18 cellular contexts compared by ENCODE assay signal in genomic region chr10:49634053-49634660, GRCh38. TPM values are rescaled to one million over a fixed set of nuclear protein-coding genes. Genes with fewer than 3 reads are reported as not detected.
"Had no signal": no experiment of that assay in that cellular context is flagged by ENCODE, and none has a peak within 500 bp of the region (broad histone marks: within the 10 kb centered on the region; RNA-seq: fewer than 3 reads in every experiment).

No MANE protein-coding gene starts in this region.

- H3K4me3 Mint-ChIP-seq: activated B cell treated with CpG ODN at 0.5 μM for 24 hours; activated CD4-positive, alpha-beta T cell treated with anti-CD3 and anti-CD28 coated beads, Interleukin-2, amount 10 ng/mL, durations not matched to agents 7 days and 5 days; memory B cell; naive thymus-derived CD8-positive, alpha-beta T cell had no signal

- DNase-seq: activated B cell treated with CpG ODN at 0.5 μM for 24 hours; activated CD4-positive, alpha-beta T cell treated with anti-CD3 and anti-CD28 coated beads, Interleukin-2, amount 10 ng/mL, durations not matched to agents 7 days and 5 days; activated naive CD4-positive, alpha-beta T cell treated with anti-CD3 and anti-CD28 coated beads, Interleukin-2, amount 50 U/mL, for 16 hours; activated T-cell treated with anti-CD3 and anti-CD28 coated beads for 4 hours; kidney; left ventricle myocardium inferior; small intestine; stomach; SW 1271 had no signal

- H3K4me3 ChIP-seq: cardiac muscle cell, coronary artery, esophagus muscularis mucosa, hepatocyte, left ventricle myocardium inferior, stomach, thoracic aorta had no signal

- H3K4me1 Mint-ChIP-seq: activated B cell treated with CpG ODN at 0.5 μM for 24 hours; activated CD4-positive, alpha-beta T cell treated with anti-CD3 and anti-CD28 coated beads, Interleukin-2, amount 10 ng/mL, durations not matched to agents 7 days and 5 days; memory B cell; naive thymus-derived CD8-positive, alpha-beta T cell had no signal

- H3K27ac ChIP-seq: cardiac muscle cell, coronary artery, esophagus muscularis mucosa, hepatocyte, left ventricle myocardium inferior, stomach, thoracic aorta had no signal

- H3K36me3 Mint-ChIP-seq: memory B cell; naive thymus-derived CD8-positive, alpha-beta T cell had no signal

- ATAC-seq: naive thymus-derived CD8-positive, alpha-beta T cell had no signal

- H3K27ac Mint-ChIP-seq: activated B cell treated with CpG ODN at 0.5 μM for 24 hours; activated CD4-positive, alpha-beta T cell treated with anti-CD3 and anti-CD28 coated beads, Interleukin-2, amount 10 ng/mL, durations not matched to agents 7 days and 5 days; memory B cell; naive thymus-derived CD8-positive, alpha-beta T cell had no signal

- H3K27me3 Mint-ChIP-seq: activated B cell treated with CpG ODN at 0.5 μM for 24 hours, memory B cell had no signal

- H3K36me3 ChIP-seq: cardiac muscle cell, esophagus muscularis mucosa, left ventricle myocardium inferior, stomach, thoracic aorta had no signal

- H3K4me1 ChIP-seq: esophagus muscularis mucosa, left ventricle myocardium inferior, stomach had no signal

- H3K4me2 ChIP-seq: hepatocyte had no signal

- H3K79me2 ChIP-seq: hepatocyte had no signal

- H3K9me3 Mint-ChIP-seq: activated B cell treated with CpG ODN at 0.5 μM for 24 hours; activated CD4-positive, alpha-beta T cell treated with anti-CD3 and anti-CD28 coated beads, Interleukin-2, amount 10 ng/mL, durations not matched to agents 7 days and 5 days; memory B cell; naive thymus-derived CD8-positive, alpha-beta T cell had no signal

- H3K9me3 ChIP-seq: esophagus muscularis mucosa, left ventricle myocardium inferior, stomach, thoracic aorta had no signal

- H2AFZ ChIP-seq: hepatocyte had no signal

RNA-seq across cellular contexts. Expression of gene CHAT, which starts 20.3 kb away (rescaled TPM):
- total RNA-seq: activated B cell treated with CpG ODN at 0.5 μM for 24 hours; activated CD4-positive, alpha-beta T cell treated with anti-CD3 and anti-CD28 coated beads, Interleukin-2, amount 10 ng/mL, durations not matched to agents 7 days and 5 days; cardiac muscle cell; kidney; left ventricle myocardium inferior; naive thymus-derived CD8-positive, alpha-beta T cell; thoracic aorta had no signal

RNA-seq across cellular contexts. Expression of gene SLC18A3, which starts 24.0 kb away (rescaled TPM):
- total RNA-seq: activated B cell treated with CpG ODN at 0.5 μM for 24 hours; activated CD4-positive, alpha-beta T cell treated with anti-CD3 and anti-CD28 coated beads, Interleukin-2, amount 10 ng/mL, durations not matched to agents 7 days and 5 days; cardiac muscle cell; kidney; left ventricle myocardium inferior; naive thymus-derived CD8-positive, alpha-beta T cell; T-helper 2 cell treated with Interferon-gamma antibody and Interleukin-4, amounts not matched to agents 100 ng/mL and 5 ng/mL, for 36 hours; thoracic aorta had no signal

RNA-seq across cellular contexts. Expression of gene C10orf53, which starts 45.3 kb away (rescaled TPM):
- total RNA-seq: activated B cell treated with CpG ODN at 0.5 μM for 24 hours; activated CD4-positive, alpha-beta T cell treated with anti-CD3 and anti-CD28 coated beads, Interleukin-2, amount 10 ng/mL, durations not matched to agents 7 days and 5 days; cardiac muscle cell; esophagus muscularis mucosa; hepatocyte; kidney; left ventricle myocardium inferior; mucosa of gallbladder; naive thymus-derived CD8-positive, alpha-beta T cell; stomach; T-helper 2 cell treated with Interferon-gamma antibody and Interleukin-4, amounts not matched to agents 100 ng/mL and 5 ng/mL, for 36 hours; thoracic aorta had no signal
